In genomic region chr15:32373671-32374070, GRCh38 we compare ENCODE assay signal across 3 cellular contexts. TPM values are rescaled to one million over a fixed set of nuclear protein-coding genes. Genes with fewer than 3 reads are reported as not detected.
"Had no signal": no experiment of that assay in that cellular context is flagged by ENCODE, and none has a peak within 500 bp of the region (broad histone marks: within the 10 kb centered on the region; RNA-seq: fewer than 3 reads in every experiment).

No MANE protein-coding gene starts in this region.

RNA-seq across cellular contexts. Expression of gene GOLGA8K, which starts 29.4 kb away (rescaled TPM):
- total RNA-seq: GM23338, HT-29, IMR-90 had no signal
- polyA plus RNA-seq: IMR-90 had no signal
